In the genomic region with DNA sequence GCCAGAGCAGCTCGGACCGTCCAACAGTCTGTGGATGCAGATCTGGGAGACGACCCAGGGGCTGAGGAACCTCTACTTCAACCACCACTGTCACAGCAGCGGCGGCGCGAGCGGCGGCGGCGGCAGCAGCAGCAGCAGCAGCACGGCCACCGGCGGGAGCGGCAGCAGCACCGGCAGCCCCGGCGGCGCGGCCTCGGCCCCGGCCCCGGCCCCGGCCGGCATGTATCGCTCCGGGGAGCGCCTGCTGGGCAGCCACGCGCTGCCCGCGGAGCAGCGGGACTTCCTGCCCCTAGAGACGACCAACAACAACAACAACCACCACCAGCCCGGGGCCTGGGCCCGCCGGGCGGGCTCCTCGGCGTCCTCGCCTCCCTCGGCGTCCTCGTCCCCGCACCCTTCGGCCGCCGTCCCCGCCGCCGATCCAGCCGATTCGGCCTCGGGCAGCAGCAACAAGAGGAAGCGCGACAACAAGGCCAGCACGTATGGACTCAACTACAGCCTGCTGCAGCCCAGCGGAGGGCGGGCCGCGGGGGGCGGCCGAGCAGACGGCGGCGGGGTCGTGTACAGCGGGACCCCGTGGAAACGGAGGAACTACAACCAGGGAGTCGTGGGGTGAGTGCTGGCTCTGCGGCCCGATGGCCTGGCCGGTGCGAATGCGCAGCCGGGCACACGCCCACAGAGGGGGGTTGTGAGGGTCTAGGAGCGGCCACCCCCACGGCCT, we compare ENCODE assay signal across 8 cellular contexts. TPM values are rescaled to one million over a fixed set of nuclear protein-coding genes. Genes with fewer than 3 reads are reported as not detected.
A peak's percentile ranks its signal among the peaks of the same experiment; 100 is the strongest.
DNase-seq lines count a peak whose midpoint lies in the region; ATAC-seq, FAIRE-seq and TF ChIP-seq lines count a peak whose summit lies in the region.

No MANE protein-coding gene starts in this region.

- H3K27ac ChIP-seq in A549 (peak overlapping the region; percentile 96), mesodermal cell (ENCODE audit: low read depth, low read length, severe bottlenecking) (peak overlapping the region; percentile 62), thoracic aorta (peak overlapping the region; percentile 65 to 78)
- peak overlapping the region; percentile 65 for H3K27ac ChIP-seq in effector memory CD4-positive, alpha-beta T cell (ENCODE audit: insufficient read depth, low read length, poor library complexity, severe bottlenecking)

- POLR2A ChIA-PET in A549 (lab: Yijun Ruan, JAX): no interaction called here

- CTCF ChIA-PET in A549 (lab: Yijun Ruan, JAX): interaction anchor here (2.5 kb wide), 1 partner anchor 57 kb away, joined by 11 read pairs; no protein-coding TSS in a partner anchor

- no peak for TF ChIP-seq POLR2A in A549 (IDR thresholded peaks at IDR 0.05; ENCODE audit: low read length)

- no peak for TF ChIP-seq EP300 in A549 (IDR thresholded peaks at IDR 0.05)

- H3K4me3 ChIP-seq in A549: peak overlapping the region; percentile 71
- peak overlapping the region; percentile 90 for H3K4me3 ChIP-seq in effector memory CD4-positive, alpha-beta T cell (ENCODE audit: insufficient read depth, low read depth, low read length, poor library complexity, severe bottlenecking)
- H3K4me3 ChIP-seq in mesodermal cell (ENCODE audit: extremely low read depth, insufficient read depth, low read length, poor library complexity, severe bottlenecking): peak overlapping the region; percentile 76
- peak overlapping the region; percentile 82 for H3K4me3 ChIP-seq in thoracic aorta

- WGBS in A549 (ENCODE audit: missing lambda C conversion rate): 3% methylated on average over 30 of the region's 80 CpGs
- WGBS in mesodermal cell (ENCODE audit: insufficient coverage in 2 of 2), 2 experiments: 1% methylated on average over 58 to 60 of the region's 80 CpGs

- TF ChIP-seq CTCF in A549 (IDR thresholded peaks at IDR 0.05) (no peak), thoracic aorta (IDR thresholded peaks at IDR 0.05) (no peak)

- no peaks in the 10 kb centered on the region for H3K9me3 ChIP-seq in A549
- no peaks in the 10 kb centered on the region for H3K9me3 ChIP-seq in effector memory CD4-positive, alpha-beta T cell (ENCODE audit: control insufficient read depth, low read length)
- H3K9me3 ChIP-seq in mesodermal cell (ENCODE audit: control insufficient read depth, low read length): no peaks in the 10 kb centered on the region
- no peaks in the 10 kb centered on the region for H3K9me3 ChIP-seq in thoracic aorta

- H3K4me2 ChIP-seq in A549: peak overlapping the region; percentile 99

- ATAC-seq in A549 (peak; percentile 25 to 45), GM18517 (IDR thresholded peaks at IDR 0.05; ENCODE audit: unreplicated experiment) (peak; percentile 13), HG03064 (IDR thresholded peaks at IDR 0.05; ENCODE audit: low read depth, unreplicated experiment) (peak; percentile 21), thoracic aorta (ENCODE audit: insufficient number of reproducible peaks, low FRiP score, low read depth) (no peak), HG02870 (IDR thresholded peaks at IDR 0.05; ENCODE audit: unreplicated experiment) (no peak)

- H3K27me3 ChIP-seq in effector memory CD4-positive, alpha-beta T cell (replicated peaks; ENCODE audit: control insufficient read depth, insufficient read depth, low read length, poor library complexity, severe bottlenecking): no peaks in the 10 kb centered on the region
- no peaks in the 10 kb centered on the region for H3K27me3 ChIP-seq in thoracic aorta (replicated peaks; ENCODE audit: insufficient read depth)

- H3K36me3 ChIP-seq in effector memory CD4-positive, alpha-beta T cell (ENCODE audit: control insufficient read depth, insufficient read depth, low read length): no peaks in the 10 kb centered on the region
- H3K36me3 ChIP-seq in mesodermal cell (ENCODE audit: control insufficient read depth, insufficient read depth, low read length): peaks cover 4% of the 10 kb centered on the region
- H3K36me3 ChIP-seq in thoracic aorta: no peaks in the 10 kb centered on the region

- peak in 1 of 2 experiments; percentile 34 for DNase-seq in A549 (ENCODE audit: low read depth in 1 of 2, low spot score in 1 of 2)
- peak; percentile 12 for DNase-seq in SW480 (ENCODE audit: low spot score)
- peak in 1 of 3 donors; percentile 28 for DNase-seq in effector memory CD4-positive, alpha-beta T cell
- no peak for DNase-seq in thoracic aorta (ENCODE audit: low spot score)

- H3K4me1 ChIP-seq in A549 (peaks cover 29% of the 10 kb centered on the region), mesodermal cell (ENCODE audit: control insufficient read depth, insufficient read depth, low read length, poor library complexity, severe bottlenecking) (peaks cover 15% of the 10 kb centered on the region), thoracic aorta (ENCODE audit: control insufficient read depth in 1 of 2, low read depth in 2 of 2) (peaks cover 18 to 38% of the 10 kb centered on the region in 2 donors)
- H3K4me1 ChIP-seq in effector memory CD4-positive, alpha-beta T cell (ENCODE audit: control insufficient read depth, insufficient read depth, low read length, poor library complexity, severe bottlenecking): peaks cover 27% of the 10 kb centered on the region

- no peak for FAIRE-seq in A549 (lab: Jason Lieb, UNC)

- no peak for TF ChIP-seq RAD21 in A549 (conservative IDR thresholded peaks at IDR 0.05 in 1 of 2, IDR thresholded peaks at IDR 0.05 in 1 of 2)

TF ChIP-seq in A549, 52 proteins besides CTCF, POLR2A, EP300 and RAD21:
- no peak for TF ChIP-seq CEBPB (IDR thresholded peaks at IDR 0.05)
- TF ChIP-seq FOSL2 (IDR thresholded peaks at IDR 0.05): no peak
- no peak for TF ChIP-seq FOSL2 (CRISPR knock-in tag; IDR thresholded peaks at IDR 0.05)
- TF ChIP-seq, protein P1, sequence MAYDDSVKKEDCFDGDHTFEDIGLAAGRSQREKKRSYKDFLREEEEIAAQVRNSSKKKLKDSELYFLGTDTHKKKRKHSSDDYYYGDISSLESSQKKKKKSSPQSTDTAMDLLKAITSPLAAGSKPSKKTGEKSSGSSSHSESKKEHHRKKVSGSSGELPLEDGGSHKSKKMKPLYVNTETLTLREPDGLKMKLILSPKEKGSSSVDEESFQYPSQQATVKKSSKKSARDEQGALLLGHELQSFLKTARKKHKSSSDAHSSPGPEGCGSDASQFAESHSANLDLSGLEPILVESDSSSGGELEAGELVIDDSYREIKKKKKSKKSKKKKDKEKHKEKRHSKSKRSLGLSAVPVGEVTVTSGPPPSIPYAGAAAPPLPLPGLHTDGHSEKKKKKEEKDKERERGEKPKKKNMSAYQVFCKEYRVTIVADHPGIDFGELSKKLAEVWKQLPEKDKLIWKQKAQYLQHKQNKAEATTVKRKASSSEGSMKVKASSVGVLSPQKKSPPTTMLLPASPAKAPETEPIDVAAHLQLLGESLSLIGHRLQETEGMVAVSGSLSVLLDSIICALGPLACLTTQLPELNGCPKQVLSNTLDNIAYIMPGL (CRISPR knock-in tag; IDR thresholded peaks at IDR 0.05; ENCODE audit: borderline replicate concordance): no peak
- no peak for TF ChIP-seq RFX5 (IDR thresholded peaks at IDR 0.05)
- TF ChIP-seq, protein P2, sequence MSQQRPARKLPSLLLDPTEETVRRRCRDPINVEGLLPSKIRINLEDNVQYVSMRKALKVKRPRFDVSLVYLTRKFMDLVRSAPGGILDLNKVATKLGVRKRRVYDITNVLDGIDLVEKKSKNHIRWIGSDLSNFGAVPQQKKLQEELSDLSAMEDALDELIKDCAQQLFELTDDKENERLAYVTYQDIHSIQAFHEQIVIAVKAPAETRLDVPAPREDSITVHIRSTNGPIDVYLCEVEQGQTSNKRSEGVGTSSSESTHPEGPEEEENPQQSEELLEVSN (IDR thresholded peaks at IDR 0.05; ENCODE audit: borderline replicate concordance, low read depth): no peak
- TF ChIP-seq ZFP36 (IDR thresholded peaks at IDR 0.05; ENCODE audit: borderline replicate concordance, partially characterized antibody): no peak
- TF ChIP-seq TFCP2L1 (CRISPR knock-in tag; IDR thresholded peaks at IDR 0.05): no peak
- no peak for TF ChIP-seq NR3C1 (IDR thresholded peaks at IDR 0.05)
- TF ChIP-seq SREBF2 (IDR thresholded peaks at IDR 0.05): no peak
- TF ChIP-seq, protein P3, sequence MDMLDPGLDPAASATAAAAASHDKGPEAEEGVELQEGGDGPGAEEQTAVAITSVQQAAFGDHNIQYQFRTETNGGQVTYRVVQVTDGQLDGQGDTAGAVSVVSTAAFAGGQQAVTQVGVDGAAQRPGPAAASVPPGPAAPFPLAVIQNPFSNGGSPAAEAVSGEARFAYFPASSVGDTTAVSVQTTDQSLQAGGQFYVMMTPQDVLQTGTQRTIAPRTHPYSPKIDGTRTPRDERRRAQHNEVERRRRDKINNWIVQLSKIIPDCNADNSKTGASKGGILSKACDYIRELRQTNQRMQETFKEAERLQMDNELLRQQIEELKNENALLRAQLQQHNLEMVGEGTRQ (IDR thresholded peaks at IDR 0.05): no peak
- TF ChIP-seq FOSB (CRISPR knock-in tag; IDR thresholded peaks at IDR 0.05): no peak
- TF ChIP-seq TP53 (CRISPR knock-in tag; IDR thresholded peaks at IDR 0.05): no peak
- TF ChIP-seq, protein P4, sequence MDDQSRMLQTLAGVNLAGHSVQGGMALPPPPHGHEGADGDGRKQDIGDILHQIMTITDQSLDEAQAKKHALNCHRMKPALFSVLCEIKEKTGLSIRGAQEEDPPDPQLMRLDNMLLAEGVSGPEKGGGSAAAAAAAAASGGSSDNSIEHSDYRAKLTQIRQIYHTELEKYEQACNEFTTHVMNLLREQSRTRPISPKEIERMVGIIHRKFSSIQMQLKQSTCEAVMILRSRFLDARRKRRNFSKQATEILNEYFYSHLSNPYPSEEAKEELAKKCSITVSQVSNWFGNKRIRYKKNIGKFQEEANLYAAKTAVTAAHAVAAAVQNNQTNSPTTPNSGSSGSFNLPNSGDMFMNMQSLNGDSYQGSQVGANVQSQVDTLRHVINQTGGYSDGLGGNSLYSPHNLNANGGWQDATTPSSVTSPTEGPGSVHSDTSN (IDR thresholded peaks at IDR 0.05): no peak
- TF ChIP-seq KDM5A (IDR thresholded peaks at IDR 0.05): no peak
TF ChIP-seq in A549: peak in this region for 0.

RNA-seq across cellular contexts. Expression of a gene that starts 0.7 kb away (rescaled TPM):
- 14.5 and 19.4 TPM in 2 replicates for polyA plus RNA-seq in A549 (2011; rRNA removed)
- polyA plus RNA-seq in A549 (2012; cell fraction: cytosol; rRNA removed): 5.2 and 6.5 TPM in 2 replicates
- polyA plus RNA-seq in A549 (2012; cell fraction: nucleus; rRNA removed): 4.1 and 4.4 TPM in 2 replicates
- polyA plus RNA-seq in A549 (2017; fragmentation: RNase III; extraction: RNeasy Plus Mini Kit Qiagen cat#74134 plus additional on column Dnase treatment): 12.2 to 12.5 TPM (median 12.2 TPM) in 3 replicates
- 14.9 and 17.4 TPM in 2 replicates for polyA minus RNA-seq in A549 (2011; rRNA and poly(A)+ RNA removed)
- 8.8 TPM for polyA plus RNA-seq in mesodermal cell (2013, experiment 1 of 2)
- 8.2 TPM for polyA plus RNA-seq in mesodermal cell (2013, experiment 2 of 2)
- total RNA-seq in thoracic aorta: 10 to 100 TPM; 15.0 to 15.9 TPM

Comparison
In these comparisons a context has a peak if more than half of its experiments do, and no peak if none do; other contexts are left out.
1. ATAC-seq: peak in A549 (2 of 2), GM18517 (single experiment) and HG03064 (single experiment); none in thoracic aorta (single experiment) and HG02870 (single experiment).
2. Peak in every context shown above with its lines, with median percentiles within 50 percentile points of each other: H3K27ac ChIP-seq and H3K4me3 ChIP-seq.